Comparison of ENCODE assay signal across 1 cellular context in genomic region chr16:80996688-80997138, GRCh38.
TF ChIP-seq lines count a peak whose summit lies in the region.

No MANE protein-coding gene starts in this region.

TF ChIP-seq in HEK293, 187 proteins besides CTCF, POLR2A, EP300 and RAD21 (continued from another document and continues in another):
- TF ChIP-seq KLF16 (tag by site-specific recombination; IDR thresholded peaks at IDR 0.05), result peak; percentile 23; the same call in 1 of the 2 replicates
- TF ChIP-seq ZNF416 (tag by site-specific recombination; IDR thresholded peaks at IDR 0.05), result no peak
- no peak for TF ChIP-seq ZBTB17 (tag by site-specific recombination; IDR thresholded peaks at IDR 0.05)
- TF ChIP-seq ZBTB1 (tag by site-specific recombination; IDR thresholded peaks at IDR 0.05), result no peak
- TF ChIP-seq, protein P1, sequence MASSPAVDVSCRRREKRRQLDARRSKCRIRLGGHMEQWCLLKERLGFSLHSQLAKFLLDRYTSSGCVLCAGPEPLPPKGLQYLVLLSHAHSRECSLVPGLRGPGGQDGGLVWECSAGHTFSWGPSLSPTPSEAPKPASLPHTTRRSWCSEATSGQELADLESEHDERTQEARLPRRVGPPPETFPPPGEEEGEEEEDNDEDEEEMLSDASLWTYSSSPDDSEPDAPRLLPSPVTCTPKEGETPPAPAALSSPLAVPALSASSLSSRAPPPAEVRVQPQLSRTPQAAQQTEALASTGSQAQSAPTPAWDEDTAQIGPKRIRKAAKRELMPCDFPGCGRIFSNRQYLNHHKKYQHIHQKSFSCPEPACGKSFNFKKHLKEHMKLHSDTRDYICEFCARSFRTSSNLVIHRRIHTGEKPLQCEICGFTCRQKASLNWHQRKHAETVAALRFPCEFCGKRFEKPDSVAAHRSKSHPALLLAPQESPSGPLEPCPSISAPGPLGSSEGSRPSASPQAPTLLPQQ (tag by site-specific recombination; IDR thresholded peaks at IDR 0.05), result no peak; the same call in 1 of the 2 replicates
- TF ChIP-seq ZSCAN30 (tag by site-specific recombination; IDR thresholded peaks at IDR 0.05), result no peak
- TF ChIP-seq ZNF544 (tag by site-specific recombination; IDR thresholded peaks at IDR 0.05), result no peak
- no peak for TF ChIP-seq ZNF112 (tag by site-specific recombination; IDR thresholded peaks at IDR 0.05)
- TF ChIP-seq TRIM28 (IDR thresholded peaks at IDR 0.05; ENCODE audit: borderline replicate concordance, low read length), result no peak
- TF ChIP-seq ZNF223 (tag by site-specific recombination; IDR thresholded peaks at IDR 0.05), result no peak
- no peak for TF ChIP-seq ZNF701 (tag by site-specific recombination; IDR thresholded peaks at IDR 0.05)
- no peak for TF ChIP-seq ZNF777 (tag by site-specific recombination; IDR thresholded peaks at IDR 0.05; ENCODE audit: borderline replicate concordance)
- no peak for TF ChIP-seq ZNF133 (tag by site-specific recombination; IDR thresholded peaks at IDR 0.05)
- no peak for TF ChIP-seq MEIS1 (CRISPR knock-in tag; IDR thresholded peaks at IDR 0.05; ENCODE audit: borderline replicate concordance)
- TF ChIP-seq ZNF510 (tag by site-specific recombination; IDR thresholded peaks at IDR 0.05; ENCODE audit: insufficient replicate concordance), result no peak
- no peak for TF ChIP-seq ZNF623 (tag by site-specific recombination; IDR thresholded peaks at IDR 0.05)
- no peak for TF ChIP-seq ZNF202 (tag by site-specific recombination; IDR thresholded peaks at IDR 0.05; ENCODE audit: borderline replicate concordance)
- no peak for TF ChIP-seq ZNF169 (tag by site-specific recombination; IDR thresholded peaks at IDR 0.05)
- TF ChIP-seq REPIN1 (tag by site-specific recombination; IDR thresholded peaks at IDR 0.05; ENCODE audit: low read depth), result no peak
- TF ChIP-seq MYNN (tag by site-specific recombination; IDR thresholded peaks at IDR 0.05; ENCODE audit: borderline replicate concordance), result no peak
- TF ChIP-seq ZNF239 (tag by site-specific recombination; IDR thresholded peaks at IDR 0.05), result no peak
- TF ChIP-seq, protein P2, sequence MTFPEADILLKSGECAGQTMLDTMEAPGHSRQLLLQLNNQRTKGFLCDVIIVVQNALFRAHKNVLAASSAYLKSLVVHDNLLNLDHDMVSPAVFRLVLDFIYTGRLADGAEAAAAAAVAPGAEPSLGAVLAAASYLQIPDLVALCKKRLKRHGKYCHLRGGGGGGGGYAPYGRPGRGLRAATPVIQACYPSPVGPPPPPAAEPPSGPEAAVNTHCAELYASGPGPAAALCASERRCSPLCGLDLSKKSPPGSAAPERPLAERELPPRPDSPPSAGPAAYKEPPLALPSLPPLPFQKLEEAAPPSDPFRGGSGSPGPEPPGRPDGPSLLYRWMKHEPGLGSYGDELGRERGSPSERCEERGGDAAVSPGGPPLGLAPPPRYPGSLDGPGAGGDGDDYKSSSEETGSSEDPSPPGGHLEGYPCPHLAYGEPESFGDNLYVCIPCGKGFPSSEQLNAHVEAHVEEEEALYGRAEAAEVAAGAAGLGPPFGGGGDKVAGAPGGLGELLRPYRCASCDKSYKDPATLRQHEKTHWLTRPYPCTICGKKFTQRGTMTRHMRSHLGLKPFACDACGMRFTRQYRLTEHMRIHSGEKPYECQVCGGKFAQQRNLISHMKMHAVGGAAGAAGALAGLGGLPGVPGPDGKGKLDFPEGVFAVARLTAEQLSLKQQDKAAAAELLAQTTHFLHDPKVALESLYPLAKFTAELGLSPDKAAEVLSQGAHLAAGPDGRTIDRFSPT (tag by site-specific recombination; IDR thresholded peaks at IDR 0.05), result peak; percentile 69
- TF ChIP-seq ZNF24 (tag by site-specific recombination; IDR thresholded peaks at IDR 0.05), result peak; percentile 81; the same call in 1 of the 2 replicates
- peak; percentile 56 for TF ChIP-seq PRDM4 (tag by site-specific recombination; IDR thresholded peaks at IDR 0.05)
- TF ChIP-seq ZNF2 (tag by site-specific recombination; IDR thresholded peaks at IDR 0.05), result no peak
- TF ChIP-seq, protein P3, sequence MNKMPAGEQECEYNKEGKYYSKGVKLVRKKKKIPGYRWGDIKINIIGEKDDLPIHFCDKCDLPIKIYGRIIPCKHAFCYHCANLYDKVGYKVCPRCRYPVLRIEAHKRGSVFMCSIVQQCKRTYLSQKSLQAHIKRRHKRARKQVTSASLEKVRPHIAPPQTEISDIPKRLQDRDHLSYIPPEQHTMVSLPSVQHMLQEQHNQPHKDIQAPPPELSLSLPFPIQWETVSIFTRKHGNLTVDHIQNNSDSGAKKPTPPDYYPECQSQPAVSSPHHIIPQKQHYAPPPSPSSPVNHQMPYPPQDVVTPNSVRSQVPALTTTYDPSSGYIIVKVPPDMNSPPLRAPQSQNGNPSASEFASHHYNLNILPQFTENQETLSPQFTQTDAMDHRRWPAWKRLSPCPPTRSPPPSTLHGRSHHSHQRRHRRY (tag by site-specific recombination; IDR thresholded peaks at IDR 0.05), result no peak
- no peak for TF ChIP-seq PATZ1 (tag by site-specific recombination; IDR thresholded peaks at IDR 0.05)
- TF ChIP-seq ZSCAN5A (tag by site-specific recombination; IDR thresholded peaks at IDR 0.05), result no peak
- TF ChIP-seq SCRT1 (tag by site-specific recombination; IDR thresholded peaks at IDR 0.05; ENCODE audit: borderline replicate concordance), result no peak; the same call in 1 of the 2 replicates
- peak; percentile 67 for TF ChIP-seq ZNF629 (tag by site-specific recombination; IDR thresholded peaks at IDR 0.05)
- no peak; the same call in 1 of the 2 replicates for TF ChIP-seq ZFP3 (tag by site-specific recombination; IDR thresholded peaks at IDR 0.05; ENCODE audit: low read depth)
- peak; percentile 98 for TF ChIP-seq PRDM6 (tag by site-specific recombination; IDR thresholded peaks at IDR 0.05)
- TF ChIP-seq HOXA7 (CRISPR knock-in tag; IDR thresholded peaks at IDR 0.05; ENCODE audit: borderline replicate concordance), result no peak
- no peak for TF ChIP-seq ZNF19 (tag by site-specific recombination; IDR thresholded peaks at IDR 0.05; ENCODE audit: low read depth)
- no peak for TF ChIP-seq SETDB1 (IDR thresholded peaks at IDR 0.05; ENCODE audit: insufficient read length, low read length)
- peak; percentile 34; the same call in 1 of the 2 replicates for TF ChIP-seq INSM2 (tag by site-specific recombination; IDR thresholded peaks at IDR 0.05)
- TF ChIP-seq ZSCAN18 (tag by site-specific recombination; IDR thresholded peaks at IDR 0.05), result no peak
- TF ChIP-seq ZNF23 (tag by site-specific recombination; IDR thresholded peaks at IDR 0.05; ENCODE audit: borderline replicate concordance), result no peak
- TF ChIP-seq ZNF514 (tag by site-specific recombination; IDR thresholded peaks at IDR 0.05), result no peak
- no peak for TF ChIP-seq ZNF146 (tag by site-specific recombination; IDR thresholded peaks at IDR 0.05)
- no peak for TF ChIP-seq MZF1 (tag by site-specific recombination; IDR thresholded peaks at IDR 0.05; ENCODE audit: borderline replicate concordance)
- no peak for TF ChIP-seq ZNF221 (tag by site-specific recombination; IDR thresholded peaks at IDR 0.05; ENCODE audit: borderline replicate concordance)
- TF ChIP-seq ZNF324 (tag by site-specific recombination; IDR thresholded peaks at IDR 0.05), result no peak
- no peak for TF ChIP-seq ATF2 (tag by site-specific recombination; IDR thresholded peaks at IDR 0.05; ENCODE audit: low read depth)
- no peak for TF ChIP-seq ZSCAN16 (tag by site-specific recombination; IDR thresholded peaks at IDR 0.05)
